ENCODE assay signal across 12 cellular contexts in genomic region chr12:6424008-6424347, GRCh38. TPM values are rescaled to one million over a fixed set of nuclear protein-coding genes. Genes with fewer than 3 reads are reported as not detected.
DNase-seq lines count a peak whose midpoint lies in the region; ATAC-seq and TF ChIP-seq lines count a peak whose summit lies in the region.
"Had no signal": no experiment of that assay in that cellular context is flagged by ENCODE, and none has a peak within 500 bp of the region (broad histone marks: within the 10 kb centered on the region; RNA-seq: fewer than 3 reads in every experiment).

No MANE protein-coding gene starts in this region.

- no peak overlapping the region for H3K27ac ChIP-seq in CD8-positive, alpha-beta T cell (ENCODE audit: low read depth, low read length)
- H3K27ac ChIP-seq in OCI-LY7 (ENCODE audit: low read depth, low read length, poor library complexity, severe bottlenecking) (peak overlapping the region; percentile 1), psoas muscle (peak overlapping the region; percentile 54), RWPE1 (no peak overlapping the region)

- no peaks in the 10 kb centered on the region for H3K27me3 ChIP-seq in CD8-positive, alpha-beta T cell (ENCODE audit: insufficient read depth, low read length)
- H3K27me3 ChIP-seq in psoas muscle (ENCODE audit: insufficient read depth in 3 of 3, low read length in 2 of 3) = no peaks in the 10 kb centered on the region
- H3K27me3 ChIP-seq: upper lobe of left lung had no signal

- H3K36me3 ChIP-seq in CD8-positive, alpha-beta T cell (ENCODE audit: insufficient read depth, low read length) = no peaks in the 10 kb centered on the region
- no peaks in the 10 kb centered on the region for H3K36me3 ChIP-seq in OCI-LY7 (ENCODE audit: insufficient read depth, low read length)
- no peaks in the 10 kb centered on the region for H3K36me3 ChIP-seq in psoas muscle (ENCODE audit: insufficient read depth in 1 of 2, low read depth in 1 of 2)
- H3K36me3 ChIP-seq: upper lobe of left lung had no signal

- H3K79me2 ChIP-seq in OCI-LY7 (ENCODE audit: insufficient read depth, low read depth, low read length) = no peaks in the 10 kb centered on the region

- H3K36me3 Mint-ChIP-seq in CD8-positive, alpha-beta T cell = no peaks in the 10 kb centered on the region
- peaks cover 19% of the 10 kb centered on the region for H3K36me3 Mint-ChIP-seq in effector memory CD8-positive, alpha-beta T cell (ENCODE audit: insufficient read depth)
- H3K36me3 Mint-ChIP-seq: immature natural killer cell had no signal

- intact Hi-C loops in CD8-positive, alpha-beta T cell (cut with DNase I, micrococcal nuclease) = loop anchor here in 1 of 2 experiments (10.0 kb wide), 1 partner anchor 351 kb away; the partner anchor contains the start of gene LAG3
- intact Hi-C loops in OCI-LY7 (cut with micrococcal nuclease; ENCODE audit: unreplicated experiment) = loop anchor here (10.0 kb wide), 1 partner anchor 271 kb away; no protein-coding TSS in a partner anchor
- intact Hi-C loops in psoas muscle (cut with DNase I) = loop anchor here (1.0 to 5.0 kb wide), 2 partner anchors 41 to 113 kb away; no protein-coding TSS in a partner anchor

- no peaks in the 10 kb centered on the region for H3K9me3 ChIP-seq in CD8-positive, alpha-beta T cell (ENCODE audit: low read length)
- H3K9me3 ChIP-seq in OCI-LY7 (ENCODE audit: low read length) (no peaks in the 10 kb centered on the region), psoas muscle (no peaks in the 10 kb centered on the region)
- H3K9me3 ChIP-seq: upper lobe of left lung had no signal

- H2AFZ ChIP-seq in OCI-LY7 (ENCODE audit: low read length) = peak overlapping the region; percentile 73

- no peak for ATAC-seq in CD8-positive, alpha-beta T cell
- no peak for ATAC-seq in effector memory CD8-positive, alpha-beta T cell (replicated peaks)
- ATAC-seq in psoas muscle (peak in 2 of 4 donors; percentile 28 to 35), HG03520 (IDR thresholded peaks at IDR 0.05; ENCODE audit: unreplicated experiment) (no peak)

- H3K4me2 ChIP-seq in OCI-LY7 (ENCODE audit: low read length) = peak overlapping the region; percentile 62

- no peaks in the 10 kb centered on the region for H4K20me1 ChIP-seq in OCI-LY7 (ENCODE audit: insufficient read depth, low read length)

- no peak for TF ChIP-seq CTCF in CD8-positive, alpha-beta T cell (IDR thresholded peaks at IDR 0.05)
- TF ChIP-seq CTCF in OCI-LY7 (conservative IDR thresholded peaks at IDR 0.05; ENCODE audit: low read length) = no peak
- no peak for TF ChIP-seq CTCF in psoas muscle (IDR thresholded peaks at IDR 0.05)
- no peak for TF ChIP-seq CTCF in RWPE1 (conservative IDR thresholded peaks at IDR 0.05; ENCODE audit: low read depth)

- CTCF ChIA-PET in CD8-positive, alpha-beta T cell (lab: Charles Lee) = interaction anchor here (0.6 to 8.3 kb wide), 30 partner anchors 14 to 354 kb away, joined by 3 to 284 read pairs (median 6); partner anchors contain the start of genes CD27, GAPDH, MRPL51 and TAPBPL
- CTCF ChIA-PET in OCI-LY7 (lab: Charles Lee; ENCODE audit: unreplicated experiment) = interaction anchor here (1.1 to 3.5 kb wide), 4 partner anchors 20 to 114 kb away, joined by 3 to 34 read pairs (median 4); no protein-coding TSS in a partner anchor
- CTCF ChIA-PET in RWPE1 (lab: Yijun Ruan, JAX) = interaction anchor here (0.6 to 3.2 kb wide), 10 partner anchors 14 to 42 kb away, joined by 3 to 29 read pairs (median 3); partner anchors contain the start of gene TAPBPL

- H3K27ac Mint-ChIP-seq in CD8-positive, alpha-beta T cell = peak overlapping the region; percentile 65
- H3K27ac Mint-ChIP-seq in effector memory CD8-positive, alpha-beta T cell = peak overlapping the region; percentile 16 to 35

- H3K4me1 ChIP-seq in CD8-positive, alpha-beta T cell (ENCODE audit: insufficient read depth, low read length) = peaks cover 40% of the 10 kb centered on the region
- H3K4me1 ChIP-seq in OCI-LY7 (ENCODE audit: insufficient read depth, low read length, poor library complexity, severe bottlenecking) (peaks cover 58% of the 10 kb centered on the region), psoas muscle (peaks cover 8% of the 10 kb centered on the region)

- H3K4me3 Mint-ChIP-seq in CD8-positive, alpha-beta T cell = no peak overlapping the region
- H3K4me3 Mint-ChIP-seq in effector memory CD8-positive, alpha-beta T cell = no peak overlapping the region

- DNase-seq in CD8-positive, alpha-beta T cell = no peak
- no peak for DNase-seq in OCI-LY7 (ENCODE audit: low spot score)
- no peak for DNase-seq in effector memory CD8-positive, alpha-beta T cell
- no peak for DNase-seq in psoas muscle
- no peak for DNase-seq in medulla oblongata (ENCODE audit: extremely low spot score)
- DNase-seq in RWPE1 (ENCODE audit: low spot score) = no peak
- DNase-seq in NCI-H1105 (lab: John Stamatoyannopoulos, UW) = no peak

- 35 to 61% (median 36%) methylated on average over 6 of the region's 6 CpGs for WGBS in psoas muscle, 3 donors

- POLR2A ChIA-PET in CD8-positive, alpha-beta T cell (lab: Charles Lee) = interaction anchor here (0.6 to 7.4 kb wide), 13 partner anchors 11 to 114 kb away, joined by 3 to 109 read pairs (median 4); partner anchors contain the start of genes CD27, GAPDH, TAPBPL and VAMP1
- POLR2A ChIA-PET in OCI-LY7 (lab: Charles Lee) = interaction anchor here (0.6 to 7.4 kb wide), 10 partner anchors 20 to 116 kb away, joined by 3 to 74 read pairs (median 5); partner anchors contain the start of genes CD27 and VAMP1
- POLR2A ChIA-PET in RWPE1 (lab: Yijun Ruan, JAX; ENCODE audit: low non-redundant PET) = no interaction called here

- H3K4me1 Mint-ChIP-seq in CD8-positive, alpha-beta T cell (ENCODE audit: low read depth) = peaks cover 41% of the 10 kb centered on the region
- peaks cover 25 to 27% of the 10 kb centered on the region in 2 donors for H3K4me1 Mint-ChIP-seq in effector memory CD8-positive, alpha-beta T cell (ENCODE audit: low read depth in 2 of 2)

- no peaks in the 10 kb centered on the region for H3K9me2 ChIP-seq in OCI-LY7 (ENCODE audit: insufficient read depth, low read length)

- no peak overlapping the region for H3K4me3 ChIP-seq in CD8-positive, alpha-beta T cell (ENCODE audit: low read depth, low read length)
- H3K4me3 ChIP-seq in OCI-LY7 (ENCODE audit: low read depth, low read length, poor library complexity, severe bottlenecking) = no peak overlapping the region
- H3K4me3 ChIP-seq in psoas muscle = no peak overlapping the region
- H3K4me3 ChIP-seq: upper lobe of left lung had no signal

- H3K9me3 Mint-ChIP-seq in CD8-positive, alpha-beta T cell = no peaks in the 10 kb centered on the region
- no peaks in the 10 kb centered on the region for H3K9me3 Mint-ChIP-seq in effector memory CD8-positive, alpha-beta T cell
- H3K9me3 Mint-ChIP-seq: immature natural killer cell had no signal

- no TSS peak for BruUV-seq in OCI-LY7 (replicated peaks; lab: Mats Ljungman, UMichigan)

- H3K27me3 Mint-ChIP-seq in CD8-positive, alpha-beta T cell (ENCODE audit: low read depth) = no peaks in the 10 kb centered on the region
- no peaks in the 10 kb centered on the region for H3K27me3 Mint-ChIP-seq in effector memory CD8-positive, alpha-beta T cell

RNA-seq across cellular contexts. Expression of gene CD27, which starts 20.8 kb away (rescaled TPM):
- 10 to 100 TPM; 38.4 to 39.2 TPM for total RNA-seq in CD8-positive, alpha-beta T cell
- total RNA-seq in OCI-LY7 (2014; rRNA removed; shearing (Covaris generic)) = 18.0 and 19.8 TPM in 2 replicates
- 39.9 and 48.3 TPM in 2 replicates for total RNA-seq in OCI-LY7 (2022)
- total RNA-seq in psoas muscle = under 1 TPM in 2 of 4 donors, not detected in 2; 0.28 to 0.29 TPM
- under 1 TPM in 1 of 3 donors, not detected in 2; 0.10 TPM for polyA plus RNA-seq in psoas muscle
- total RNA-seq: SK-MEL-5 had no signal

RNA-seq across cellular contexts. Expression of gene TAPBPL, which starts 27.9 kb away (rescaled TPM):
- total RNA-seq in CD8-positive, alpha-beta T cell = 10 to 100 TPM; 11.8 to 12.2 TPM
- total RNA-seq in OCI-LY7 (2014; rRNA removed; shearing (Covaris generic)) = 18.4 and 23.7 TPM in 2 replicates
- total RNA-seq in OCI-LY7 (2022) (22.2 and 25.5 TPM in 2 replicates), psoas muscle (10 to 100 TPM in 1 of 4 donors, 1 to 10 TPM in 3; 6.4 to 11.3 (median 8.4) TPM)
- 1 to 10 TPM; 4.6 to 8.4 (median 4.9) TPM for polyA plus RNA-seq in psoas muscle

RNA-seq across cellular contexts. Expression of gene LTBR, which starts 40.0 kb away (rescaled TPM):
- under 1 TPM in 1 of 2 experiments, not detected in 1; 0.44 TPM for total RNA-seq in CD8-positive, alpha-beta T cell
- not detected in 2 replicates for total RNA-seq in OCI-LY7 (2014; rRNA removed; shearing (Covaris generic))
- total RNA-seq in OCI-LY7 (2022) (not detected in 2 replicates), psoas muscle (10 to 100 TPM; 23.7 to 38.6 (median 34.1) TPM)
- polyA plus RNA-seq in psoas muscle = 10 to 100 TPM; 15.3 to 38.8 (median 34.5) TPM

RNA-seq across cellular contexts. Expression of gene VAMP1, which starts 46.5 kb away (rescaled TPM):
- 10 to 100 TPM; 43.9 to 50.9 TPM for total RNA-seq in CD8-positive, alpha-beta T cell
- 82.7 and 86.0 TPM in 2 replicates for total RNA-seq in OCI-LY7 (2014; rRNA removed; shearing (Covaris generic))
- total RNA-seq in OCI-LY7 (2022) (46.9 and 51.6 TPM in 2 replicates), psoas muscle (1 to 10 TPM; 1.5 to 6.2 (median 3.2) TPM)
- 10 to 100 TPM in 1 of 3 donors, 1 to 10 TPM in 2; 1.9 to 16.9 (median 2.1) TPM for polyA plus RNA-seq in psoas muscle

RNA-seq across cellular contexts. Expression of gene SCNN1A, which starts 48.6 kb away (rescaled TPM):
- total RNA-seq in CD8-positive, alpha-beta T cell = 1 to 10 TPM in 1 of 2 experiments, under 1 TPM in 1; 0.50 to 1.1 TPM
- 0.35 and 0.51 TPM in 2 replicates for total RNA-seq in OCI-LY7 (2014; rRNA removed; shearing (Covaris generic))
- total RNA-seq in OCI-LY7 (2022) (1.0 and 1.3 TPM in 2 replicates), psoas muscle (under 1 TPM; 0.30 to 0.57 (median 0.48) TPM)
- polyA plus RNA-seq in psoas muscle = under 1 TPM; 0.03 to 0.39 (median 0.31) TPM
- total RNA-seq: occipital lobe, SK-MEL-5 had no signal

Comparison
In these comparisons a context has a peak if more than half of its experiments do, and no peak if none do; other contexts are left out.
1. H3K27ac ChIP-seq: peak in OCI-LY7 (single experiment) and psoas muscle (single experiment); none in CD8-positive, alpha-beta T cell (single experiment) and RWPE1 (single experiment).
2. RNA of gene CD27, which starts 20.8 kb away (total RNA-seq): 18.0 to 48.3 TPM in OCI-LY7 and 38.4 to 39.2 TPM in CD8-positive, alpha-beta T cell; 0.28 to 0.29 TPM in psoas muscle; every median in the first group is over 10 times any median in the second.
3. RNA of gene LTBR, which starts 40.0 kb away (total RNA-seq): 23.7 to 38.6 TPM in psoas muscle; 0.44 TPM in CD8-positive, alpha-beta T cell and not detected in OCI-LY7; every median in the first group is over 10 times any median in the second.